Comparison of ENCODE assay signal across 8 cellular contexts in the genomic region with DNA sequence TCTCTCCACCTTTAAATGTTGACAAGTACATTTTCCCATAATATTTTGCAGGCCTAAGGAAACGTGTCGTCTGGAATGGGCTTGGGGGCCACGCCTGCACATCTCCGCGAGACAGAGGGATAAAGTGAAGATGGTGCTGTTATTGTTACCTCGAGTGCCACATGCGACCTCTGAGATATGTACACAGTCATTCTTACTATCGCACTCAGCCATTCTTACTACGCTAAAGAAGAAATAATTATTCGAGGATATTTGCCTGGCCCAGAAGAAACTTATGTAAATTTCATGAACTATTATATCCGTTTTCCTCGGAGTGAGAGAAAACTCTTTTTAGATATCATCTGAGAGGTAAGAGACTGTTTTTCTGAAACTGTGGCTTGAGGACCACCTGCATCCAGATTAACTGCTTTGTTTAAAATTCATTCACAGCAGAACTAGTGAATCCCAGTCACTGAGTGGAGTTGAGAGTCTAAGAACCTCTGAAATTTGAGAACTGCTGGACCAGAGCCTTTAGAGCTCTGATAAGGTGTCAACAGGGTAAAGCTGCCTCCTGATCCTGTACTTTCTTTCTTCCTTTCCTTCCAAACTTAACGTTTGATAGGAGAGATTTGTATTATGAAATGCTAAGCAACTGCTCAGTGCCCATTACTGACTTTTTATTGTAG. TPM values are rescaled to one million over a fixed set of nuclear protein-coding genes. Genes with fewer than 3 reads are reported as not detected.
DNase-seq lines count a peak whose midpoint lies in the region; ATAC-seq and TF ChIP-seq lines count a peak whose summit lies in the region.

No MANE protein-coding gene starts in this region.

- H3F3A ChIP-seq in PC-3 (ENCODE audit: low read length, unreplicated experiment): no peaks in the 10 kb centered on the region

- H3K4me3 ChIP-seq in heart left ventricle: peak overlapping the region in 9 of 12 donors; percentile 73 to 97 (median 85)
- peak overlapping the region; percentile 84 for H3K4me3 ChIP-seq in PC-3 (ENCODE audit: low read length)
- H3K4me3 ChIP-seq in fibroblast of mammary gland (ENCODE audit: control insufficient read depth, low read depth, low read length): peak overlapping the region; percentile 95
- peak overlapping the region; percentile 81 for H3K4me3 ChIP-seq in thymus (ENCODE audit: low read length)

- peak overlapping the region; percentile 89 for H3K4me2 ChIP-seq in PC-3 (ENCODE audit: low read length)

- TF ChIP-seq POLR2A in heart left ventricle (IDR thresholded peaks at IDR 0.05): no peak

- H3K27me3 ChIP-seq in heart left ventricle (no peaks in the 10 kb centered on the region), PC-3 (ENCODE audit: low read length) (no peaks in the 10 kb centered on the region), thymus (ENCODE audit: control insufficient read depth, insufficient read depth) (no peaks in the 10 kb centered on the region)

- H3K9ac ChIP-seq in PC-3 (ENCODE audit: low read length): peak overlapping the region; percentile 91

- 0 out of 2 replicates have a peak, but pooled peaks cover 3% of the 10 kb centered on the region for H4K20me1 ChIP-seq in PC-3 (ENCODE audit: low read length)

- intact Hi-C loops in heart left ventricle (cut with DNase I): loop anchor here in 3 of 10 donors (5.0 to 10.0 kb wide), 4 partner anchors 207 to 324 kb away; partner anchors contain the start of genes CHML (in 2 of the 3), KMO (in 2 of the 3) and OPN3 (in 2 of the 3)
- intact Hi-C loops in Right ventricle myocardium superior (cut with DNase I): no loop called here
- intact Hi-C loops in PC-3 (cut with micrococcal nuclease): loop anchor here (5.0 kb wide), 1 partner anchor 138 kb away; no protein-coding TSS in a partner anchor

- POLR2A ChIA-PET in PC-3 (lab: Charles Lee; ENCODE audit: unreplicated experiment): no interaction called here

- TF ChIP-seq CTCF in heart left ventricle (IDR thresholded peaks at IDR 0.05): no peak
- no peak for TF ChIP-seq CTCF in PC-3 (conservative IDR thresholded peaks at IDR 0.05; ENCODE audit: low read depth, low read length)
- TF ChIP-seq CTCF in fibroblast of mammary gland (conservative IDR thresholded peaks at IDR 0.05; ENCODE audit: control insufficient read depth, insufficient read depth, low read depth, low read length): no peak

- H3K27ac ChIP-seq in heart left ventricle: peak overlapping the region in 1 of 12 donors; percentile 96
- H3K27ac ChIP-seq in PC-3 (ENCODE audit: low read length): no peak overlapping the region
- H3K27ac ChIP-seq in thymus (ENCODE audit: low read depth): no peak overlapping the region

- peak overlapping the region; percentile 95 for H2AFZ ChIP-seq in PC-3 (ENCODE audit: low read length)

- no peak for ATAC-seq in heart left ventricle
- ATAC-seq in Right ventricle myocardium superior (ENCODE audit: poor library complexity): no peak
- peak; percentile 10 for ATAC-seq in PC-3
- ATAC-seq in HG03565 (IDR thresholded peaks at IDR 0.05; ENCODE audit: unreplicated experiment): no peak

- no peaks in the 10 kb centered on the region for H3K9me2 ChIP-seq in PC-3 (replicated peaks; ENCODE audit: low read length)

- CTCF ChIA-PET in PC-3 (lab: Charles Lee): no interaction called here

- H3K36me3 ChIP-seq in heart left ventricle: no peaks in the 10 kb centered on the region
- peaks cover 22% of the 10 kb centered on the region for H3K36me3 ChIP-seq in PC-3 (ENCODE audit: low read depth, low read length)
- H3K36me3 ChIP-seq in thymus (ENCODE audit: control insufficient read depth, insufficient read depth): peaks cover 9% of the 10 kb centered on the region

- H3K79me2 ChIP-seq in PC-3 (ENCODE audit: low read length): peaks cover 26% of the 10 kb centered on the region

- BruUV-seq in PC-3 (replicated peaks; lab: Mats Ljungman, UMichigan): no TSS peak

- DNase-seq in heart left ventricle: no peak
- DNase-seq in Right ventricle myocardium superior: no peak
- DNase-seq in PC-3: no peak
- DNase-seq in fibroblast of mammary gland (ENCODE audit: low read depth): no peak
- DNase-seq in stimulated activated CD4-positive, alpha-beta T cell treated with anti-CD3 and anti-CD28 coated beads, Interleukin-4, amount 100 ng/mL, for 24 hours: no peak
- no peak for DNase-seq in NCI-H345 treated with DMSO at 0.1 percent for 48 hours (lab: John Stamatoyannopoulos, UW; ENCODE audit: unreplicated experiment)

- 4 to 8% (median 5%) methylated on average over 13 of the region's 13 CpGs for WGBS in heart left ventricle, 4 donors
- WGBS in thymus: 18% methylated on average over 13 of the region's 13 CpGs

- H3K9me3 ChIP-seq in heart left ventricle: no peaks in the 10 kb centered on the region
- H3K9me3 ChIP-seq in PC-3 (ENCODE audit: low read length): no peaks in the 10 kb centered on the region
- no peaks in the 10 kb centered on the region for H3K9me3 ChIP-seq in thymus (ENCODE audit: control insufficient read depth)

- H3K4me1 ChIP-seq in heart left ventricle (peaks cover 0 to 14% (median 10%) of the 10 kb centered on the region in 12 donors), PC-3 (ENCODE audit: insufficient read depth, low read length) (peaks cover 18% of the 10 kb centered on the region), thymus (ENCODE audit: control insufficient read depth, insufficient read depth, low read length) (peaks cover 11% of the 10 kb centered on the region)

RNA-seq across cellular contexts. Expression of gene EXO1, which starts 0.8 kb away (rescaled TPM):
- total RNA-seq in heart left ventricle (1 to 10 TPM in 2 of 9 donors, under 1 TPM in 3, not detected in 4; 0.15 to 4.1 (median 0.81) TPM), Right ventricle myocardium superior (0.62 TPM), PC-3 (2014; rRNA removed) (41.3 and 53.6 TPM in 2 replicates)
- polyA plus RNA-seq in heart left ventricle (under 1 TPM in 1 of 2 donors, not detected in 1; 0.07 TPM), thymus (0.52 TPM)
